Comparison of ENCODE assay signal across 10 cellular contexts in the genomic region with DNA sequence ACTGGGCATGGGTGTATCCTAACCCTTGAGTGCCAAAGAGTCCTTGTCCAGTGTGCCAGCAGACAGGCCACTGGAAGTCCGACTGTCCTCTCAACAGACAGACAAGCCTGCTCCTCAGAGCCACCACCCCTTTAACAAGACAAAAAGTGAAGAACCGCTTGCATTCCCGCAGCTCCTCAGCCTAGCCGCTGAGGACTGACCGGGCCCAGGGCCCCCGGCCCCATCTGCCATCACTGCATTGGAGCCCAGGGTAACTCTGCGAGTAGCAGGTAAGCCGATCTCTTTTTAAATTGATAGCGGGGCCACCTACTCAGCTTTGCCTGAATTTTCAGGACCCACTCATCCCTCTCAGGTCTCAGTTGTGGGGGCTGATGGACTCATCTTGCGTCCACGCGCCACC.
"Had no signal": no experiment of that assay in that cellular context is flagged by ENCODE, and none has a peak within 500 bp of the region (broad histone marks: within the 10 kb centered on the region; RNA-seq: fewer than 3 reads in every experiment).

No MANE protein-coding gene starts in this region.

- H3K27ac Mint-ChIP-seq: activated naive CD4-positive, alpha-beta T cell treated with anti-CD3 and anti-CD28 coated beads for 36 hours; nephron progenitor cell; stimulated activated naive B cell treated with anti-CD40 and anti-IgM and Interleukin-4, amounts not matched to agents 10 μg/mL and 1 μg/mL and 100 μg/mL, for 72 hours; T-helper 1 cell treated with Interleukin-12 subunit alpha and Interleukin-12 subunit beta and Interleukin-4 antibody, amounts not matched to agents 30 μg/mL and 1 μg/mL, for 36 hours; WTC11 had no signal

- H3K36me3 Mint-ChIP-seq: stimulated activated naive B cell treated with anti-CD40 and anti-IgM and Interleukin-4, amounts not matched to agents 10 μg/mL and 1 μg/mL and 100 μg/mL, for 72 hours; WTC11 had no signal

- H3K36me3 ChIP-seq: uterus had no signal

- H3K4me3 Mint-ChIP-seq: activated naive CD4-positive, alpha-beta T cell treated with anti-CD3 and anti-CD28 coated beads for 36 hours; nephron progenitor cell; stimulated activated naive B cell treated with anti-CD40 and anti-IgM and Interleukin-4, amounts not matched to agents 10 μg/mL and 1 μg/mL and 100 μg/mL, for 72 hours; T-helper 1 cell treated with Interleukin-12 subunit alpha and Interleukin-12 subunit beta and Interleukin-4 antibody, amounts not matched to agents 30 μg/mL and 1 μg/mL, for 36 hours; WTC11 had no signal

- H3K27me3 ChIP-seq: body of pancreas, foreskin keratinocyte, uterus had no signal

- H3K9me3 Mint-ChIP-seq: activated naive CD4-positive, alpha-beta T cell treated with anti-CD3 and anti-CD28 coated beads for 36 hours; stimulated activated naive B cell treated with anti-CD40 and anti-IgM and Interleukin-4, amounts not matched to agents 10 μg/mL and 1 μg/mL and 100 μg/mL, for 72 hours; T-helper 1 cell treated with Interleukin-12 subunit alpha and Interleukin-12 subunit beta and Interleukin-4 antibody, amounts not matched to agents 30 μg/mL and 1 μg/mL, for 36 hours; WTC11 had no signal

- H3K4me3 ChIP-seq: body of pancreas, mucosa of descending colon, uterus had no signal

- H3K9me3 ChIP-seq: body of pancreas, left ventricle myocardium inferior, mucosa of descending colon, uterus had no signal

- H3K4me1 ChIP-seq: foreskin keratinocyte had no signal

- H3K27ac ChIP-seq: foreskin keratinocyte had no signal

- H3K4me1 Mint-ChIP-seq: stimulated activated naive B cell treated with anti-CD40 and anti-IgM and Interleukin-4, amounts not matched to agents 10 μg/mL and 1 μg/mL and 100 μg/mL, for 72 hours; WTC11 had no signal

- H3K27me3 Mint-ChIP-seq: stimulated activated naive B cell treated with anti-CD40 and anti-IgM and Interleukin-4, amounts not matched to agents 10 μg/mL and 1 μg/mL and 100 μg/mL, for 72 hours had no signal
